ENCODE assay signal across 2 cellular contexts in the genomic region with DNA sequence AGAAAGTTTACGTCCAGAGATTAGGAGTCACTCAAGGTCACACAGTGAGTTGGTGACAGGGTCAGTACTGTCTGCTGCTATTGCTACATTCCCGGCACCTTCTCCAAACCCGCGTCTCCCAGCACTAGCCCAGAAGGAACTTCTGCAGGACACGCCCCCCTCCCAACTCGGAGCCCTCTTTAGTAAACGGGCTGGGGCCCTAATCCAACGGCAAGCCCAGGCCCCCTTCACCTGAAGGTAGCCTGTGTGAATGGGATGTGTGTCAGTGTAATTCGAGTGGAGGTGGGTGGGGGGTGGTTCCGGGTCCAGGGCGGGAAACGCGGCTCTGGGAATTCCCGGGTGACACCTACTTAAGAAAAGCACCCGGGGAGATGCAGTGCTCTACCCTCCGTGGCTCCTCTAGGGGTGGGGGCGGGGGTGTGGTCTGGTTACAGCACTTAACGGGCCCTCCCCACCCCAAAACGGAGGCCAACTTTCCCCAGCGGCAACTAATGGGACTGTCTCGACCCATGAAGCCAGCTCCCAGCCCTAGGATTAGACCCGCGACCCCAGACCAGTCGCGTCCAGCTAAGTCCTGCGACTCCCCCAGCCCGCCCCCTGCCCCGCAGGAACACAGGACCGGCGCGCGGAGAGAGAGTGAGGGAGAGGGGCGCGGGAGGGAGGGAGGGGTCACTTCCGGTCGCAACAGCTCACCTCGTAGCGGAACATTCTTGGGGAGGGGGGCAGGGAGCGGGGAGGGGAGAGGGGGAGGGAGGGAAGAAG.
TF ChIP-seq lines count a peak whose summit lies in the region.

No MANE protein-coding gene starts in this region.

TF ChIP-seq in HEK293, 187 proteins besides CTCF, POLR2A, EP300 and RAD21 (continued from another document and continues in another):
- TF ChIP-seq, protein P1, sequence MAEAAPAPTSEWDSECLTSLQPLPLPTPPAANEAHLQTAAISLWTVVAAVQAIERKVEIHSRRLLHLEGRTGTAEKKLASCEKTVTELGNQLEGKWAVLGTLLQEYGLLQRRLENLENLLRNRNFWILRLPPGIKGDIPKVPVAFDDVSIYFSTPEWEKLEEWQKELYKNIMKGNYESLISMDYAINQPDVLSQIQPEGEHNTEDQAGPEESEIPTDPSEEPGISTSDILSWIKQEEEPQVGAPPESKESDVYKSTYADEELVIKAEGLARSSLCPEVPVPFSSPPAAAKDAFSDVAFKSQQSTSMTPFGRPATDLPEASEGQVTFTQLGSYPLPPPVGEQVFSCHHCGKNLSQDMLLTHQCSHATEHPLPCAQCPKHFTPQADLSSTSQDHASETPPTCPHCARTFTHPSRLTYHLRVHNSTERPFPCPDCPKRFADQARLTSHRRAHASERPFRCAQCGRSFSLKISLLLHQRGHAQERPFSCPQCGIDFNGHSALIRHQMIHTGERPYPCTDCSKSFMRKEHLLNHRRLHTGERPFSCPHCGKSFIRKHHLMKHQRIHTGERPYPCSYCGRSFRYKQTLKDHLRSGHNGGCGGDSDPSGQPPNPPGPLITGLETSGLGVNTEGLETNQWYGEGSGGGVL (tag by site-specific recombination; IDR thresholded peaks at IDR 0.05): peak; percentile 48
- TF ChIP-seq ZNF843 (tag by site-specific recombination; IDR thresholded peaks at IDR 0.05) (no peak), ZNF335 (tag by site-specific recombination; conservative IDR thresholded peaks at IDR 0.05) (peak; percentile 52), KLF8 (tag by site-specific recombination; IDR thresholded peaks at IDR 0.05) (peak; percentile 48), ZBTB20 (tag by site-specific recombination; IDR thresholded peaks at IDR 0.05) (peak; percentile 94), SCRT1 (tag by site-specific recombination; IDR thresholded peaks at IDR 0.05; ENCODE audit: borderline replicate concordance) (no peak), EGR2 (tag by site-specific recombination; IDR thresholded peaks at IDR 0.05; ENCODE audit: low read depth) (peak; percentile 44; the same call in 1 of the 2 replicates), KLF9 (tag by site-specific recombination; IDR thresholded peaks at IDR 0.05; ENCODE audit: low read depth) (peak; percentile 81), ZNF792 (tag by site-specific recombination; IDR thresholded peaks at IDR 0.05) (no peak), GLIS2 (tag by site-specific recombination; IDR thresholded peaks at IDR 0.05) (peak; percentile 61), SP3 (tag by site-specific recombination; IDR thresholded peaks at IDR 0.05) (peak; percentile 49), SP2 (tag by site-specific recombination; IDR thresholded peaks at IDR 0.05) (peak; percentile 20; the same call in 1 of the 2 replicates), GLIS1 (tag by site-specific recombination; IDR thresholded peaks at IDR 0.05) (peak; percentile 30), ZNF571 (tag by site-specific recombination; IDR thresholded peaks at IDR 0.05) (no peak), ZNF596 (tag by site-specific recombination; IDR thresholded peaks at IDR 0.05) (no peak), KLF16 (tag by site-specific recombination; IDR thresholded peaks at IDR 0.05) (peak; percentile 65; the same call in 1 of the 2 replicates), ZNF341 (tag by site-specific recombination; IDR thresholded peaks at IDR 0.05; ENCODE audit: low read depth) (peak; percentile 79), ZNF670 (tag by site-specific recombination; IDR thresholded peaks at IDR 0.05; ENCODE audit: low read depth) (no peak)
- TF ChIP-seq, protein P2, sequence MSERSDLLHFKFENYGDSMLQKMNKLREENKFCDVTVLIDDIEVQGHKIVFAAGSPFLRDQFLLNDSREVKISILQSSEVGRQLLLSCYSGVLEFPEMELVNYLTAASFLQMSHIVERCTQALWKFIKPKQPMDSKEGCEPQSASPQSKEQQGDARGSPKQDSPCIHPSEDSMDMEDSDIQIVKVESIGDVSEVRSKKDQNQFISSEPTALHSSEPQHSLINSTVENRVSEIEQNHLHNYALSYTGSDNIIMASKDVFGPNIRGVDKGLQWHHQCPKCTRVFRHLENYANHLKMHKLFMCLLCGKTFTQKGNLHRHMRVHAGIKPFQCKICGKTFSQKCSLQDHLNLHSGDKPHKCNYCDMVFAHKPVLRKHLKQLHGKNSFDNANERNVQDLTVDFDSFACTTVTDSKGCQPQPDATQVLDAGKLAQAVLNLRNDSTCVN (tag by site-specific recombination; optimal IDR thresholded peaks at IDR 0.05): peak; percentile 41
- TF ChIP-seq, protein P3, sequence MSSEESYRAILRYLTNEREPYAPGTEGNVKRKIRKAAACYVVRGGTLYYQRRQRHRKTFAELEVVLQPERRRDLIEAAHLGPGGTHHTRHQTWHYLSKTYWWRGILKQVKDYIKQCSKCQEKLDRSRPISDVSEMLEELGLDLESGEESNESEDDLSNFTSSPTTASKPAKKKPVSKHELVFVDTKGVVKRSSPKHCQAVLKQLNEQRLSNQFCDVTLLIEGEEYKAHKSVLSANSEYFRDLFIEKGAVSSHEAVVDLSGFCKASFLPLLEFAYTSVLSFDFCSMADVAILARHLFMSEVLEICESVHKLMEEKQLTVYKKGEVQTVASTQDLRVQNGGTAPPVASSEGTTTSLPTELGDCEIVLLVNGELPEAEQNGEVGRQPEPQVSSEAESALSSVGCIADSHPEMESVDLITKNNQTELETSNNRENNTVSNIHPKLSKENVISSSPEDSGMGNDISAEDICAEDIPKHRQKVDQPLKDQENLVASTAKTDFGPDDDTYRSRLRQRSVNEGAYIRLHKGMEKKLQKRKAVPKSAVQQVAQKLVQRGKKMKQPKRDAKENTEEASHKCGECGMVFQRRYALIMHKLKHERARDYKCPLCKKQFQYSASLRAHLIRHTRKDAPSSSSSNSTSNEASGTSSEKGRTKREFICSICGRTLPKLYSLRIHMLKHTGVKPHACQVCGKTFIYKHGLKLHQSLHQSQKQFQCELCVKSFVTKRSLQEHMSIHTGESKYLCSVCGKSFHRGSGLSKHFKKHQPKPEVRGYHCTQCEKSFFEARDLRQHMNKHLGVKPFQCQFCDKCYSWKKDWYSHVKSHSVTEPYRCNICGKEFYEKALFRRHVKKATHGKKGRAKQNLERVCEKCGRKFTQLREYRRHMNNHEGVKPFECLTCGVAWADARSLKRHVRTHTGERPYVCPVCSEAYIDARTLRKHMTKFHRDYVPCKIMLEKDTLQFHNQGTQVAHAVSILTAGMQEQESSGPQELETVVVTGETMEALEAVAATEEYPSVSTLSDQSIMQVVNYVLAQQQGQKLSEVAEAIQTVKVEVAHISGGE (tag by site-specific recombination; conservative IDR thresholded peaks at IDR 0.05; ENCODE audit: low read depth): peak; percentile 35; the same call in 1 of the 2 replicates
- TF ChIP-seq, protein P4, sequence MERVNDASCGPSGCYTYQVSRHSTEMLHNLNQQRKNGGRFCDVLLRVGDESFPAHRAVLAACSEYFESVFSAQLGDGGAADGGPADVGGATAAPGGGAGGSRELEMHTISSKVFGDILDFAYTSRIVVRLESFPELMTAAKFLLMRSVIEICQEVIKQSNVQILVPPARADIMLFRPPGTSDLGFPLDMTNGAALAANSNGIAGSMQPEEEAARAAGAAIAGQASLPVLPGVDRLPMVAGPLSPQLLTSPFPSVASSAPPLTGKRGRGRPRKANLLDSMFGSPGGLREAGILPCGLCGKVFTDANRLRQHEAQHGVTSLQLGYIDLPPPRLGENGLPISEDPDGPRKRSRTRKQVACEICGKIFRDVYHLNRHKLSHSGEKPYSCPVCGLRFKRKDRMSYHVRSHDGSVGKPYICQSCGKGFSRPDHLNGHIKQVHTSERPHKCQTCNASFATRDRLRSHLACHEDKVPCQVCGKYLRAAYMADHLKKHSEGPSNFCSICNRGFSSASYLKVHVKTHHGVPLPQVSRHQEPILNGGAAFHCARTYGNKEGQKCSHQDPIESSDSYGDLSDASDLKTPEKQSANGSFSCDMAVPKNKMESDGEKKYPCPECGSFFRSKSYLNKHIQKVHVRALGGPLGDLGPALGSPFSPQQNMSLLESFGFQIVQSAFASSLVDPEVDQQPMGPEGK (tag by site-specific recombination; IDR thresholded peaks at IDR 0.05): peak; percentile 56; the same call in 1 of the 2 replicates

TF ChIP-seq in endothelial cell of umbilical vein, 7 proteins besides CTCF, POLR2A, EP300 and RAD21 (continued from another document):
- TF ChIP-seq, protein P5, sequence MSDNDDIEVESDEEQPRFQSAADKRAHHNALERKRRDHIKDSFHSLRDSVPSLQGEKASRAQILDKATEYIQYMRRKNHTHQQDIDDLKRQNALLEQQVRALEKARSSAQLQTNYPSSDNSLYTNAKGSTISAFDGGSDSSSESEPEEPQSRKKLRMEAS (IDR thresholded peaks at IDR 0.05; ENCODE audit: insufficient read depth, insufficient read length): no peak
- TF ChIP-seq JUN (IDR thresholded peaks at IDR 0.05; ENCODE audit: borderline replicate concordance, insufficient read depth, insufficient read length, low read depth) (no peak), MYC (IDR thresholded peaks at IDR 0.05; ENCODE audit: low read depth, low read length) (no peak)
